Comparison of ENCODE assay signal across 8 cellular contexts in the genomic region with DNA sequence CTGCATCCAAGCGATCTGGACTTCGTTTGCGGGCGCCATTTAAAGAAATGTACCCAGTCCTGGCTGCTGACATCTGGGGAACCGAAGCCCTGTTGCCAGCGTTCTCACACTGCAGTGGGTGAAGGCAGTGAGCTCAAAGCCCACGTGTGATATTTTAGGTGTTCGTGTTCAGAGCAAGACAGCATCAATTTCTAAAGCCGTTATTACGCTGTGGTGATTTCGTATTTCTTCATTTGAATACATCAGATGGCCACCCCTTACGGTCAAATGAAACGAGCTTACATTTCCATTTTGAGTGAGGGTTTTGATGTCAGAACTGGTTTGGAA. TPM values are rescaled to one million over a fixed set of nuclear protein-coding genes. Genes with fewer than 3 reads are reported as not detected.
DNase-seq lines count a peak whose midpoint lies in the region; ATAC-seq and TF ChIP-seq lines count a peak whose summit lies in the region.

No MANE protein-coding gene starts in this region.

- H3K4me3 ChIP-seq in iPS-11a (ENCODE audit: low read depth, low read length): peak overlapping the region; percentile 70

- POLR2A ChIA-PET in activated B cell treated with CpG ODN at 0.5 μM for 24 hours (lab: Charles Lee): no interaction called here

- CTCF ChIA-PET in activated B cell treated with CpG ODN at 0.5 μM for 24 hours (lab: Charles Lee): interaction anchor here (1.1 kb wide), 1 partner anchor 393 kb away, joined by 5 read pairs; no protein-coding TSS in a partner anchor

- H3K4me3 Mint-ChIP-seq in stimulated activated naive CD8-positive, alpha-beta T cell treated with anti-CD3 and anti-CD28 coated beads, Interleukin-15, Interleukin-2, amounts not matched to agents 100 ng/mL and 50 ng/mL, for 24 hours: peak overlapping the region; percentile 13
- peak overlapping the region; percentile 64 for H3K4me3 Mint-ChIP-seq in activated B cell treated with CpG ODN at 0.5 μM for 24 hours
- H3K4me3 Mint-ChIP-seq in stimulated activated naive CD8-positive, alpha-beta T cell treated with anti-CD3 and anti-CD28 coated beads, Interleukin-15, amount 100 ng/mL, for 72 hours: peak overlapping the region; percentile 77 to 78

- TF ChIP-seq CTCF in activated B cell treated with CpG ODN at 0.5 μM for 24 hours (IDR thresholded peaks at IDR 0.05): no peak

- intact Hi-C loops in activated B cell treated with CpG ODN at 0.5 μM for 24 hours (cut with micrococcal nuclease): loop anchor here (10.0 kb wide), 1 partner anchor 848 kb away; no protein-coding TSS in a partner anchor

- peaks cover 8% of the 10 kb centered on the region for H3K4me1 Mint-ChIP-seq in stimulated activated naive CD8-positive, alpha-beta T cell treated with anti-CD3 and anti-CD28 coated beads, Interleukin-15, Interleukin-2, amounts not matched to agents 100 ng/mL and 50 ng/mL, for 24 hours (ENCODE audit: low read depth)
- H3K4me1 Mint-ChIP-seq in activated B cell treated with CpG ODN at 0.5 μM for 24 hours: peaks cover 9% of the 10 kb centered on the region
- H3K4me1 Mint-ChIP-seq in stimulated activated naive CD8-positive, alpha-beta T cell treated with anti-CD3 and anti-CD28 coated beads, Interleukin-15, amount 100 ng/mL, for 72 hours: no peaks in the 10 kb centered on the region

- H3K27ac Mint-ChIP-seq in stimulated activated naive CD8-positive, alpha-beta T cell treated with anti-CD3 and anti-CD28 coated beads, Interleukin-15, Interleukin-2, amounts not matched to agents 100 ng/mL and 50 ng/mL, for 24 hours: no peak overlapping the region
- no peak overlapping the region for H3K27ac Mint-ChIP-seq in activated B cell treated with CpG ODN at 0.5 μM for 24 hours
- H3K27ac Mint-ChIP-seq in stimulated activated naive CD8-positive, alpha-beta T cell treated with anti-CD3 and anti-CD28 coated beads, Interleukin-15, amount 100 ng/mL, for 72 hours: no peak overlapping the region

- peaks cover 21% of the 10 kb centered on the region for H3K27me3 Mint-ChIP-seq in stimulated activated naive CD8-positive, alpha-beta T cell treated with anti-CD3 and anti-CD28 coated beads, Interleukin-15, Interleukin-2, amounts not matched to agents 100 ng/mL and 50 ng/mL, for 24 hours
- H3K27me3 Mint-ChIP-seq in activated B cell treated with CpG ODN at 0.5 μM for 24 hours: peaks cover 22% of the 10 kb centered on the region
- H3K27me3 Mint-ChIP-seq in stimulated activated naive CD8-positive, alpha-beta T cell treated with anti-CD3 and anti-CD28 coated beads, Interleukin-15, amount 100 ng/mL, for 72 hours: peaks cover 32% of the 10 kb centered on the region

- no peak for ATAC-seq in stimulated activated naive CD8-positive, alpha-beta T cell treated with anti-CD3 and anti-CD28 coated beads, Interleukin-15, Interleukin-2, amounts not matched to agents 100 U/mL and 50 U/mL, for 24 hours
- no peak for ATAC-seq in activated B cell treated with CpG ODN at 0.5 μM for 24 hours (ENCODE audit: low read depth)
- peak; percentile 44 for ATAC-seq in stimulated activated naive CD8-positive, alpha-beta T cell treated with anti-CD3 and anti-CD28 coated beads, Interleukin-15, amount 100 ng/mL, for 72 hours

- no peaks in the 10 kb centered on the region for H3K36me3 Mint-ChIP-seq in stimulated activated naive CD8-positive, alpha-beta T cell treated with anti-CD3 and anti-CD28 coated beads, Interleukin-15, Interleukin-2, amounts not matched to agents 100 ng/mL and 50 ng/mL, for 24 hours (ENCODE audit: low read depth)
- H3K36me3 Mint-ChIP-seq in activated B cell treated with CpG ODN at 0.5 μM for 24 hours (ENCODE audit: low read depth): no peaks in the 10 kb centered on the region

- no peak for DNase-seq in stimulated activated naive CD8-positive, alpha-beta T cell treated with anti-CD3 and anti-CD28 coated beads, Interleukin-15, Interleukin-2, amounts not matched to agents 100 U/mL and 50 U/mL, for 24 hours
- DNase-seq in activated B cell treated with CpG ODN at 0.5 μM for 24 hours (no peak), UCSD-AML1 (lab: John Stamatoyannopoulos, UW; ENCODE audit: unreplicated experiment) (no peak), SKM-1 treated with dmso at 0.1 percent for 144 hours (lab: John Stamatoyannopoulos, UW; ENCODE audit: unreplicated experiment) (no peak), SHP77 treated with DMSO at 0.1 percent for 48 hours (lab: John Stamatoyannopoulos, UW) (no peak)
- DNase-seq in stimulated activated naive CD8-positive, alpha-beta T cell treated with anti-CD3 and anti-CD28 coated beads, Interleukin-15, amount 100 ng/mL, for 72 hours: no peak

- no peaks in the 10 kb centered on the region for H3K9me3 Mint-ChIP-seq in stimulated activated naive CD8-positive, alpha-beta T cell treated with anti-CD3 and anti-CD28 coated beads, Interleukin-15, Interleukin-2, amounts not matched to agents 100 ng/mL and 50 ng/mL, for 24 hours
- no peaks in the 10 kb centered on the region for H3K9me3 Mint-ChIP-seq in activated B cell treated with CpG ODN at 0.5 μM for 24 hours
- no peaks in the 10 kb centered on the region for H3K9me3 Mint-ChIP-seq in stimulated activated naive CD8-positive, alpha-beta T cell treated with anti-CD3 and anti-CD28 coated beads, Interleukin-15, amount 100 ng/mL, for 72 hours

RNA-seq across cellular contexts. Expression of a gene that starts 0.4 kb away (rescaled TPM):
- not detected in 2 replicates for total RNA-seq in activated B cell treated with CpG ODN at 0.5 μM for 24 hours

RNA-seq across cellular contexts. Expression of a gene that starts 42.2 kb away (rescaled TPM):
- 60.0 and 60.8 TPM in 2 replicates for total RNA-seq in activated B cell treated with CpG ODN at 0.5 μM for 24 hours

RNA-seq across cellular contexts. Expression of a gene that starts 43.4 kb away (rescaled TPM):
- 0.44 TPM in 1 of 2 replicates, not detected in the other for total RNA-seq in activated B cell treated with CpG ODN at 0.5 μM for 24 hours

Comparison
In these comparisons a context has a peak if more than half of its experiments do, and no peak if none do; other contexts are left out.
1. H3K4me3 Mint-ChIP-seq: peak in every context shown above with its lines; median percentile 78 in stimulated activated naive CD8-positive, alpha-beta T cell treated with anti-CD3 and anti-CD28 coated beads, Interleukin-15, amount 100 ng/mL, for 72 hours; 64 in activated B cell treated with CpG ODN at 0.5 μM for 24 hours; 13 in stimulated activated naive CD8-positive, alpha-beta T cell treated with anti-CD3 and anti-CD28 coated beads, Interleukin-15, Interleukin-2, amounts not matched to agents 100 ng/mL and 50 ng/mL, for 24 hours.